ENCODE assay signal across 2 cellular contexts in the genomic region with DNA sequence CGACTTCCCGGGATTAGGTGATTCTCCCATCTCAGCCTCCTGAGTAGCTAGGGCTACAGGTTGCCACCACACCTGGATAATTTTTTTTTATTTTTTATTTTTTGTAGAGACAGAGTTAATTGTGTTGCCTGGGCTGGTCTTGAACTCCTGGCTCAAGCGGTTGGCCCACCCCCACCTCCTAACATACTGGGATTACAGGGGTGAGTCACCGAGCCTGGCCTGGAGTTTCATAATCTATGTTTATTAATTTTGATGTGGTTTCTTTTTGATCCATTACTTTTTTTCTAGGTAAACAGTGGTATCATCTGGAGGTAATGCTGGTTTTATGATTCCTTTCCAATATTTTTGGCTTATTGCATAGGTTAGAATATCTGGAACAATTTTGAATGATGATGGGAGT.
TF ChIP-seq lines count a peak whose summit lies in the region.

No MANE protein-coding gene starts in this region.

TF ChIP-seq in IMR-90, 13 proteins besides CTCF, POLR2A, EP300 and RAD21:
- TF ChIP-seq CEBPB (IDR thresholded peaks at IDR 0.05; ENCODE audit: low read depth, low read length) (no peak), CHD1 (IDR thresholded peaks at IDR 0.05; ENCODE audit: low read depth, low read length) (no peak), ELK1 (IDR thresholded peaks at IDR 0.05; ENCODE audit: borderline replicate concordance, low read depth, low read length) (no peak)

TF ChIP-seq in HEK293T, 16 proteins besides CTCF, POLR2A, EP300 and RAD21:
- no peak for TF ChIP-seq L3MBTL2 (conservative IDR thresholded peaks at IDR 0.05)
- TF ChIP-seq, protein P1, sequence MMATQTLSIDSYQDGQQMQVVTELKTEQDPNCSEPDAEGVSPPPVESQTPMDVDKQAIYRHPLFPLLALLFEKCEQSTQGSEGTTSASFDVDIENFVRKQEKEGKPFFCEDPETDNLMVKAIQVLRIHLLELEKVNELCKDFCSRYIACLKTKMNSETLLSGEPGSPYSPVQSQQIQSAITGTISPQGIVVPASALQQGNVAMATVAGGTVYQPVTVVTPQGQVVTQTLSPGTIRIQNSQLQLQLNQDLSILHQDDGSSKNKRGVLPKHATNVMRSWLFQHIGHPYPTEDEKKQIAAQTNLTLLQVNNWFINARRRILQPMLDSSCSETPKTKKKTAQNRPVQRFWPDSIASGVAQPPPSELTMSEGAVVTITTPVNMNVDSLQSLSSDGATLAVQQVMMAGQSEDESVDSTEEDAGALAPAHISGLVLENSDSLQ (IDR thresholded peaks at IDR 0.05) = no peak
- no peak for TF ChIP-seq NFRKB (IDR thresholded peaks at IDR 0.05)
- TF ChIP-seq SUZ12 (IDR thresholded peaks at IDR 0.05) = no peak
- no peak for TF ChIP-seq LEF1 (IDR thresholded peaks at IDR 0.05; ENCODE audit: borderline replicate concordance)
